Comparison of ENCODE assay signal across 1 cellular context in the genomic region with DNA sequence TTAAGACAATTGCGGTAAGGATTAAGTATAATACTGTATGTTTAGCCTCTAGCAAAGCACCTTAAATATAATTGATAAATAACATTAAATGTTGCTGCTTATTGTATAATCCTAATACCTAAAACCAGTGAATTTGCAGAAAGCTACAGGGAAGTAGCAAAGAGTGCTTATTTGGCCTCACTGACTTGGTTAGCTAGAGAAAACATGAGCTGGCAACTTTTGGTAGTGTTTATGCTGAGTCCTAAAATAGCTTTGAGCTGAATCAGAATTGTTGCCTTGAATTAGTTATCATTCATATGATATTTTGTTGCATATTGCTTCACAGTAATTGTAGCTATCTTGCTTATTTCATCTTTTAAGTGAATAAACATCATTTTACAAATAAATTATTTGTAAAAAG.
A peak's percentile ranks its signal among the peaks of the same experiment; 100 is the strongest.
TF ChIP-seq lines count a peak whose summit lies in the region.

No MANE protein-coding gene starts in this region.

TF ChIP-seq in K562, 482 proteins besides CTCF, POLR2A, EP300 and RAD21 (continued from another document):
- TF ChIP-seq ZNF316 (IDR thresholded peaks at IDR 0.05) (peak; percentile 73), MGA (IDR thresholded peaks at IDR 0.05) (no peak), HNRNPK (IDR thresholded peaks at IDR 0.05; ENCODE audit: low read depth, low read length, poor library complexity, severe bottlenecking) (no peak), NFE2 (IDR thresholded peaks at IDR 0.05; ENCODE audit: low read depth) (0 out of 2 replicates have a peak, but pooled peaks have one; percentile 11), CHD1 (IDR thresholded peaks at IDR 0.05; ENCODE audit: low read length) (no peak), DNMT1 (IDR thresholded peaks at IDR 0.05) (no peak), POLR2H (tag; IDR thresholded peaks at IDR 0.05; ENCODE audit: low read depth) (0 out of 2 replicates have a peak, but pooled peaks have one; percentile 20), RCOR1 (IDR thresholded peaks at IDR 0.05; ENCODE audit: borderline replicate concordance in 1 of 2, low read depth in 2 of 2, low read length in 2 of 2) (no peak), BACH1 (tag; IDR thresholded peaks at IDR 0.05) (peak; percentile 87; the same call in 1 of the 2 replicates), C11orf30 (IDR thresholded peaks at IDR 0.05; ENCODE audit: low read depth) (peak; percentile 62; the same call in 1 of the 2 replicates), E4F1 (CRISPR knock-in tag; IDR thresholded peaks at IDR 0.05; ENCODE audit: borderline replicate concordance) (no peak), MED1 (CRISPR knock-in tag; IDR thresholded peaks at IDR 0.05; ENCODE audit: borderline replicate concordance) (no peak), MAFG (tag; conservative IDR thresholded peaks at IDR 0.05) (peak; percentile 66)
- TF ChIP-seq, protein P1, sequence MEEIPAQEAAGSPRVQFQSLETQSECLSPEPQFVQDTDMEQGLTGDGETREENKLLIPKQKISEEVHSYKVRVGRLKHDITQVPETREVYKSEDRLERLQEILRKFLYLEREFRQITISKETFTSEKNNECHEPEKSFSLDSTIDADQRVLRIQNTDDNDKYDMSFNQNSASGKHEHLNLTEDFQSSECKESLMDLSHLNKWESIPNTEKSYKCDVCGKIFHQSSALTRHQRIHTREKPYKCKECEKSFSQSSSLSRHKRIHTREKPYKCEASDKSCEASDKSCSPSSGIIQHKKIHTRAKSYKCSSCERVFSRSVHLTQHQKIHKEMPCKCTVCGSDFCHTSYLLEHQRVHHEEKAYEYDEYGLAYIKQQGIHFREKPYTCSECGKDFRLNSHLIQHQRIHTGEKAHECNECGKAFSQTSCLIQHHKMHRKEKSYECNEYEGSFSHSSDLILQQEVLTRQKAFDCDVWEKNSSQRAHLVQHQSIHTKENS (CRISPR knock-in tag; IDR thresholded peaks at IDR 0.05): no peak
- TF ChIP-seq, protein P2, sequence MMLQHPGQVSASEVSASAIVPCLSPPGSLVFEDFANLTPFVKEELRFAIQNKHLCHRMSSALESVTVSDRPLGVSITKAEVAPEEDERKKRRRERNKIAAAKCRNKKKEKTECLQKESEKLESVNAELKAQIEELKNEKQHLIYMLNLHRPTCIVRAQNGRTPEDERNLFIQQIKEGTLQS (IDR thresholded peaks at IDR 0.05): no peak
- TF ChIP-seq, protein P2 (CRISPR knock-in tag; conservative IDR thresholded peaks at IDR 0.05): no peak
TF ChIP-seq in K562: peak in this region for 9.
